1 cellular context compared by ENCODE assay signal in the genomic region with DNA sequence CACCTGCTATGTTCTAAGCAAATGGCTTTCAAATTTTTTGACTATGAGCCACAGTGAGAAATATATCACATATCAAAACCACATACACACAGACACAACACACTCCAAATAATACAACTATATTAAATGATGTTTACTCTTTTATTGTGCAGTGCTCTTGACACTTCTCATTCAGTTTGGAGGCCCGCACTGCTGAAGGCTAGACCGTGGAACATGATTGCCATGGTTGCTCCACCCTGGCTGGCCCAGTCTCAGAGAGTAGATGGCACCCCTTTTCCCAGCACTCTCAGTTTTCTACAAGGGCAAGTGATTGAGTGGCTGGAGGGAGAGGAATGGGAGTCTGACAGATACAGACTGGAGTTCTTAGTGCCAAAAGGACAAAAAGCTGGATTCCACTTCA.
TF ChIP-seq lines count a peak whose summit lies in the region.

No MANE protein-coding gene starts in this region.

TF ChIP-seq in K562, 482 proteins besides CTCF, POLR2A, EP300 and RAD21 (continued from another document):
- TF ChIP-seq ZNF655 (CRISPR knock-in tag; IDR thresholded peaks at IDR 0.05) (no peak), ZNF79 (CRISPR knock-in tag; IDR thresholded peaks at IDR 0.05; ENCODE audit: low read depth) (no peak), MBD2 (IDR thresholded peaks at IDR 0.05; ENCODE audit: borderline replicate concordance, low read depth) (no peak), EHMT2 (IDR thresholded peaks at IDR 0.05) (no peak), ZNF124 (CRISPR knock-in tag; IDR thresholded peaks at IDR 0.05) (no peak), ADNP (tag; IDR thresholded peaks at IDR 0.05) (no peak), TEAD2 (tag; IDR thresholded peaks at IDR 0.05) (no peak), ILK (tag; IDR thresholded peaks at IDR 0.05; ENCODE audit: borderline replicate concordance, low read depth) (no peak), RBFOX2 (IDR thresholded peaks at IDR 0.05; ENCODE audit: low read depth, low read length) (no peak), ZNF175 (CRISPR knock-in tag; IDR thresholded peaks at IDR 0.05; ENCODE audit: low read depth) (no peak)
- TF ChIP-seq, protein P1, sequence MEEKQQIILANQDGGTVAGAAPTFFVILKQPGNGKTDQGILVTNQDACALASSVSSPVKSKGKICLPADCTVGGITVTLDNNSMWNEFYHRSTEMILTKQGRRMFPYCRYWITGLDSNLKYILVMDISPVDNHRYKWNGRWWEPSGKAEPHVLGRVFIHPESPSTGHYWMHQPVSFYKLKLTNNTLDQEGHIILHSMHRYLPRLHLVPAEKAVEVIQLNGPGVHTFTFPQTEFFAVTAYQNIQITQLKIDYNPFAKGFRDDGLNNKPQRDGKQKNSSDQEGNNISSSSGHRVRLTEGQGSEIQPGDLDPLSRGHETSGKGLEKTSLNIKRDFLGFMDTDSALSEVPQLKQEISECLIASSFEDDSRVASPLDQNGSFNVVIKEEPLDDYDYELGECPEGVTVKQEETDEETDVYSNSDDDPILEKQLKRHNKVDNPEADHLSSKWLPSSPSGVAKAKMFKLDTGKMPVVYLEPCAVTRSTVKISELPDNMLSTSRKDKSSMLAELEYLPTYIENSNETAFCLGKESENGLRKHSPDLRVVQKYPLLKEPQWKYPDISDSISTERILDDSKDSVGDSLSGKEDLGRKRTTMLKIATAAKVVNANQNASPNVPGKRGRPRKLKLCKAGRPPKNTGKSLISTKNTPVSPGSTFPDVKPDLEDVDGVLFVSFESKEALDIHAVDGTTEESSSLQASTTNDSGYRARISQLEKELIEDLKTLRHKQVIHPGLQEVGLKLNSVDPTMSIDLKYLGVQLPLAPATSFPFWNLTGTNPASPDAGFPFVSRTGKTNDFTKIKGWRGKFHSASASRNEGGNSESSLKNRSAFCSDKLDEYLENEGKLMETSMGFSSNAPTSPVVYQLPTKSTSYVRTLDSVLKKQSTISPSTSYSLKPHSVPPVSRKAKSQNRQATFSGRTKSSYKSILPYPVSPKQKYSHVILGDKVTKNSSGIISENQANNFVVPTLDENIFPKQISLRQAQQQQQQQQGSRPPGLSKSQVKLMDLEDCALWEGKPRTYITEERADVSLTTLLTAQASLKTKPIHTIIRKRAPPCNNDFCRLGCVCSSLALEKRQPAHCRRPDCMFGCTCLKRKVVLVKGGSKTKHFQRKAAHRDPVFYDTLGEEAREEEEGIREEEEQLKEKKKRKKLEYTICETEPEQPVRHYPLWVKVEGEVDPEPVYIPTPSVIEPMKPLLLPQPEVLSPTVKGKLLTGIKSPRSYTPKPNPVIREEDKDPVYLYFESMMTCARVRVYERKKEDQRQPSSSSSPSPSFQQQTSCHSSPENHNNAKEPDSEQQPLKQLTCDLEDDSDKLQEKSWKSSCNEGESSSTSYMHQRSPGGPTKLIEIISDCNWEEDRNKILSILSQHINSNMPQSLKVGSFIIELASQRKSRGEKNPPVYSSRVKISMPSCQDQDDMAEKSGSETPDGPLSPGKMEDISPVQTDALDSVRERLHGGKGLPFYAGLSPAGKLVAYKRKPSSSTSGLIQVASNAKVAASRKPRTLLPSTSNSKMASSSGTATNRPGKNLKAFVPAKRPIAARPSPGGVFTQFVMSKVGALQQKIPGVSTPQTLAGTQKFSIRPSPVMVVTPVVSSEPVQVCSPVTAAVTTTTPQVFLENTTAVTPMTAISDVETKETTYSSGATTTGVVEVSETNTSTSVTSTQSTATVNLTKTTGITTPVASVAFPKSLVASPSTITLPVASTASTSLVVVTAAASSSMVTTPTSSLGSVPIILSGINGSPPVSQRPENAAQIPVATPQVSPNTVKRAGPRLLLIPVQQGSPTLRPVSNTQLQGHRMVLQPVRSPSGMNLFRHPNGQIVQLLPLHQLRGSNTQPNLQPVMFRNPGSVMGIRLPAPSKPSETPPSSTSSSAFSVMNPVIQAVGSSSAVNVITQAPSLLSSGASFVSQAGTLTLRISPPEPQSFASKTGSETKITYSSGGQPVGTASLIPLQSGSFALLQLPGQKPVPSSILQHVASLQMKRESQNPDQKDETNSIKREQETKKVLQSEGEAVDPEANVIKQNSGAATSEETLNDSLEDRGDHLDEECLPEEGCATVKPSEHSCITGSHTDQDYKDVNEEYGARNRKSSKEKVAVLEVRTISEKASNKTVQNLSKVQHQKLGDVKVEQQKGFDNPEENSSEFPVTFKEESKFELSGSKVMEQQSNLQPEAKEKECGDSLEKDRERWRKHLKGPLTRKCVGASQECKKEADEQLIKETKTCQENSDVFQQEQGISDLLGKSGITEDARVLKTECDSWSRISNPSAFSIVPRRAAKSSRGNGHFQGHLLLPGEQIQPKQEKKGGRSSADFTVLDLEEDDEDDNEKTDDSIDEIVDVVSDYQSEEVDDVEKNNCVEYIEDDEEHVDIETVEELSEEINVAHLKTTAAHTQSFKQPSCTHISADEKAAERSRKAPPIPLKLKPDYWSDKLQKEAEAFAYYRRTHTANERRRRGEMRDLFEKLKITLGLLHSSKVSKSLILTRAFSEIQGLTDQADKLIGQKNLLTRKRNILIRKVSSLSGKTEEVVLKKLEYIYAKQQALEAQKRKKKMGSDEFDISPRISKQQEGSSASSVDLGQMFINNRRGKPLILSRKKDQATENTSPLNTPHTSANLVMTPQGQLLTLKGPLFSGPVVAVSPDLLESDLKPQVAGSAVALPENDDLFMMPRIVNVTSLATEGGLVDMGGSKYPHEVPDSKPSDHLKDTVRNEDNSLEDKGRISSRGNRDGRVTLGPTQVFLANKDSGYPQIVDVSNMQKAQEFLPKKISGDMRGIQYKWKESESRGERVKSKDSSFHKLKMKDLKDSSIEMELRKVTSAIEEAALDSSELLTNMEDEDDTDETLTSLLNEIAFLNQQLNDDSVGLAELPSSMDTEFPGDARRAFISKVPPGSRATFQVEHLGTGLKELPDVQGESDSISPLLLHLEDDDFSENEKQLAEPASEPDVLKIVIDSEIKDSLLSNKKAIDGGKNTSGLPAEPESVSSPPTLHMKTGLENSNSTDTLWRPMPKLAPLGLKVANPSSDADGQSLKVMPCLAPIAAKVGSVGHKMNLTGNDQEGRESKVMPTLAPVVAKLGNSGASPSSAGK (IDR thresholded peaks at IDR 0.05), result no peak
TF ChIP-seq in K562: peak in this region for 0.
